17 cellular contexts compared by ENCODE assay signal in genomic region chr6:21710908-21711627, GRCh38.
DNase-seq lines count a peak whose midpoint lies in the region; ATAC-seq and TF ChIP-seq lines count a peak whose summit lies in the region.
"Had no signal": no experiment of that assay in that cellular context is flagged by ENCODE, and none has a peak within 500 bp of the region (broad histone marks: within the 10 kb centered on the region; RNA-seq: fewer than 3 reads in every experiment).

No MANE protein-coding gene starts in this region.

- H3K4me1 ChIP-seq in Caco-2: peaks cover 28% of the 10 kb centered on the region
- no peaks in the 10 kb centered on the region for H3K4me1 ChIP-seq in transverse colon
- H3K4me1 ChIP-seq in heart left ventricle: peaks cover 0 to 20% (median 4%) of the 10 kb centered on the region in 12 donors

- H3K27me3 ChIP-seq in Caco-2 (replicated peaks; ENCODE audit: control insufficient read depth, insufficient read depth, low read length) (no peaks in the 10 kb centered on the region), transverse colon (no peaks in the 10 kb centered on the region), heart left ventricle (no peaks in the 10 kb centered on the region)

- ATAC-seq in heart left ventricle: no peak

- H3K36me3 ChIP-seq in Caco-2 (ENCODE audit: control insufficient read depth, insufficient read depth, low read length) (no peaks in the 10 kb centered on the region), transverse colon (no peaks in the 10 kb centered on the region), heart left ventricle (no peaks in the 10 kb centered on the region)

- BruUV-seq in Caco-2 (replicated peaks; lab: Mats Ljungman, UMichigan): no TSS peak

- TF ChIP-seq CTCF in Caco-2 (IDR thresholded peaks at IDR 0.05; ENCODE audit: insufficient read depth in 1 of 2, low read depth in 1 of 2, low read length in 1 of 2, severe bottlenecking in 1 of 2, unreplicated experiment in 1 of 2) (no peak), neural crest cell (conservative IDR thresholded peaks at IDR 0.05) (no peak), transverse colon (IDR thresholded peaks at IDR 0.05) (no peak), heart left ventricle (IDR thresholded peaks at IDR 0.05) (no peak)

- no peak for TF ChIP-seq POLR2A in transverse colon (IDR thresholded peaks at IDR 0.05)
- no peak for TF ChIP-seq POLR2A in heart left ventricle (IDR thresholded peaks at IDR 0.05)

- DNase-seq in Caco-2 (peak; percentile 25 to 48), HuH-7.5 (ENCODE audit: low spot score) (peak; percentile 12), ecto neural progenitor cell (ENCODE audit: low spot score) (peak; percentile 49), neural crest cell (ENCODE audit: low read depth, low spot score) (peak; percentile 12), GF-D8 (lab: John Stamatoyannopoulos, UW) (no peak), transverse colon (no peak), heart left ventricle (no peak), RPMI8226 (no peak)
- DNase-seq: C1 segment of cervical spinal cord, COR-L47, DMS53, KBM-7, NCI-H1092, NCI-H1694, NCI-H345, PC-9, SHP77 had no signal

- H3K36me3 Mint-ChIP-seq in Caco-2 (ENCODE audit: insufficient read depth, unreplicated experiment) (no peaks in the 10 kb centered on the region), neural crest cell (ENCODE audit: low read depth) (no peaks in the 10 kb centered on the region)

- peak overlapping the region; percentile 14 for H3K27ac Mint-ChIP-seq in Caco-2 (ENCODE audit: unreplicated experiment)
- peak overlapping the region; percentile 36 for H3K27ac Mint-ChIP-seq in neural crest cell (ENCODE audit: unreplicated experiment)

- POLR2A ChIA-PET in Caco-2 (lab: Charles Lee): no interaction called here

- intact Hi-C loops in Caco-2 (cut with micrococcal nuclease; ENCODE audit: unreplicated experiment) (no loop called here), transverse colon (cut with DNase I; ENCODE audit: low total_unique reads) (no loop called here), heart left ventricle (cut with DNase I) (no loop called here)

- H3K4me1 Mint-ChIP-seq in Caco-2 (ENCODE audit: low read depth, unreplicated experiment) (peaks cover 16% of the 10 kb centered on the region), neural crest cell (peaks cover 47% of the 10 kb centered on the region)

- in situ Hi-C loops in transverse colon (cut with MboI; ENCODE audit: low pct_ligation_motif_present in 1 of 4, low pct_unique_long_range_greater_than_20kb in 1 of 4, low sequenced_read_pairs in 3 of 4): no loop called here

- H3K27ac ChIP-seq in transverse colon (peak overlapping the region in 1 of 4 donors; percentile 5), heart left ventricle (no peak overlapping the region)
- H3K27ac ChIP-seq: PC-9 had no signal

- H3K9me3 Mint-ChIP-seq in Caco-2 (ENCODE audit: unreplicated experiment) (no peaks in the 10 kb centered on the region), neural crest cell (no peaks in the 10 kb centered on the region)

- CTCF ChIA-PET in Caco-2 (lab: Charles Lee): no interaction called here

- H3K9me3 ChIP-seq in Caco-2 (no peaks in the 10 kb centered on the region), transverse colon (no peaks in the 10 kb centered on the region), heart left ventricle (no peaks in the 10 kb centered on the region)

- WGBS in transverse colon (ENCODE audit: low coverage in 1 of 2), 2 donors: 67 to 76% methylated on average over 4 to 7 of the region's 7 CpGs
- 64 to 79% (median 68%) methylated on average over 7 of the region's 7 CpGs for WGBS in heart left ventricle, 4 donors

- TF ChIP-seq EP300 in transverse colon (IDR thresholded peaks at IDR 0.05; ENCODE audit: low read depth): no peak

- H3K4me3 Mint-ChIP-seq in Caco-2 (ENCODE audit: unreplicated experiment) (peak overlapping the region; percentile 25), neural crest cell (peak overlapping the region; percentile 8)

- no peak overlapping the region for H3K4me3 ChIP-seq in Caco-2 (ENCODE audit: low read depth, low read length)
- H3K4me3 ChIP-seq in transverse colon: no peak overlapping the region
- no peak overlapping the region for H3K4me3 ChIP-seq in heart left ventricle
- H3K4me3 ChIP-seq: PC-9 had no signal

- H3K27me3 Mint-ChIP-seq in Caco-2 (ENCODE audit: insufficient read depth, unreplicated experiment) (no peaks in the 10 kb centered on the region), neural crest cell (ENCODE audit: low read depth) (no peaks in the 10 kb centered on the region)

Comparison
In these comparisons a context has a peak if more than half of its experiments do, and no peak if none do; other contexts are left out.
1. DNase-seq: peak in Caco-2 (2 of 2), HuH-7.5 (single experiment), ecto neural progenitor cell (single experiment) and neural crest cell (single experiment); none in GF-D8 (single experiment), transverse colon (single experiment), heart left ventricle (0 of 5) and RPMI8226 (single experiment).